Comparison of ENCODE assay signal across 8 cellular contexts in the genomic region with DNA sequence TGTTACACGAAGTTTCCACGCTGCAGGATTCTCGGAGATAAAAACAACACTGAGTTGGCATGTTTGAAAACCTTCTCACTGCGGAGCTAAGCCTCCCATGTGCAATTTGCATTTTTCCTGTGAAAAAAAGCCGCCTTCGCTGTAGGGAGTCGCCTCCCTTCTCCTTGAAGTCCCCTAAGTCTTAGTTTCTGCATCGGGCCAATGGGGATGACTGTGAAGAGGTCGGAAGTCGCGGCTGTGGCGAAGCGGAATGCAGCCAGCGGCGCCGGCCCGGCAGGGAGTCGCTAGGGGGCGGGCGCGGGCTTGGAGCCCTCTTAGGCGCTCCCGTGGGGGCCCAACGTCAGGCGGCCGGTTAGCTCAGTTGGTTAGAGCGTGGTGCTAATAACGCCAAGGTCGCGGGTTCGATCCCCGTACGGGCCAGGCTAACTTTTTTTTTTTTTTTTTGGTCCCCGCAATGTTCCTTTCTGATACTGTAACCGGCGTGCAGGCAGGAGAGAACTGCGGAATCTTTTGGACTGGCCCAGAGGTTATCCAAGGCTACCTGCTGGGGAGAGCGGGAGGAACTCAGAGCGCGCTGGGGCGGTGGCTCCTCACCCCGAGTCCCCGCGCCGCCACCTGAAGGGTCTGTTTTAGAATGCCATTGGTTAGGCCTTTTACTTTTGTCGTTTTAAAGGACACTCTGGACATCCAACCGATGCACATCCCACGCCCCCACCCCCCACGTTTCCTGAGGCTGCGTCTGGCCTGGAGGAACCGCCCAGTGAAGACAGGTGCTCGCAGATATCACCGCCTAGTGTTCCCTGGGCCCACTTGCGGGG. TPM values are rescaled to one million over a fixed set of nuclear protein-coding genes. Genes with fewer than 3 reads are reported as not detected.
A peak's percentile ranks its signal among the peaks of the same experiment; 100 is the strongest.
DNase-seq lines count a peak whose midpoint lies in the region; ATAC-seq and FAIRE-seq lines count a peak whose summit lies in the region.

No MANE protein-coding gene starts in this region.

- H3K4me3 ChIP-seq in right cardiac atrium (ENCODE audit: low read length): peak overlapping the region; percentile 58

- ATAC-seq in GM18499 (IDR thresholded peaks at IDR 0.05; ENCODE audit: insufficient read depth, unreplicated experiment): peak; percentile 37
- peak; percentile 52 for ATAC-seq in HG02938 (IDR thresholded peaks at IDR 0.05; ENCODE audit: unreplicated experiment)
- ATAC-seq in T-helper 17 cell: peak; percentile 71
- ATAC-seq in right cardiac atrium: peak; percentile 84 to 88

- DNase-seq in NCI-H1694 treated with DMSO at 0.1 percent for 48 hours (lab: John Stamatoyannopoulos, UW) (peak; percentile 97), T-helper 17 cell (peak; percentile 94 to 97 (median 95)), right cardiac atrium (peak; percentile 92 to 98 (median 97)), pulmonary artery endothelial cell (ENCODE audit: low read depth, low spot score) (peak; percentile 58), urothelium cell line (ENCODE audit: low spot score) (peak; percentile 86)

- intact Hi-C loops in right cardiac atrium (cut with DNase I): loop anchor here in 1 of 4 donors (10.0 kb wide), 1 partner anchor 232 kb away; a partner anchor contains a TSS

- no peak for FAIRE-seq in urothelium cell line (lab: Jason Lieb, UNC)

- WGBS in right cardiac atrium: 1% methylated on average over 54 of the region's 54 CpGs

- H3K27me3 ChIP-seq in right cardiac atrium (ENCODE audit: control insufficient read depth, insufficient read depth): no peaks in the 10 kb centered on the region

- peak overlapping the region; percentile 89 for H3K4me3 Mint-ChIP-seq in T-helper 17 cell

- H3K4me1 ChIP-seq in right cardiac atrium (ENCODE audit: control insufficient read depth, insufficient read depth, low read length): peaks cover 4% of the 10 kb centered on the region

- no peaks in the 10 kb centered on the region for H3K27me3 Mint-ChIP-seq in T-helper 17 cell

- peaks cover 3% of the 10 kb centered on the region for H3K36me3 Mint-ChIP-seq in T-helper 17 cell (ENCODE audit: low read depth)

- H3K27ac Mint-ChIP-seq in T-helper 17 cell: peak overlapping the region; percentile 95

- peaks cover 42% of the 10 kb centered on the region for H3K4me1 Mint-ChIP-seq in T-helper 17 cell

- no peaks in the 10 kb centered on the region for H3K9me3 ChIP-seq in T-helper 17 cell (ENCODE audit: control insufficient read depth, low read length, poor library complexity, severe bottlenecking)
- no peaks in the 10 kb centered on the region for H3K9me3 ChIP-seq in right cardiac atrium (ENCODE audit: control insufficient read depth, low read length)

- H3K27ac ChIP-seq in angular gyrus (ENCODE audit: low read depth, low read length) (peak overlapping the region; percentile 87), right cardiac atrium (ENCODE audit: low read length) (peak overlapping the region; percentile 98)

RNA-seq across cellular contexts. Expression of a gene that starts 2.6 kb away (rescaled TPM):
- 10 to 100 TPM; 17.1 to 19.5 TPM for total RNA-seq in T-helper 17 cell
- total RNA-seq in right cardiac atrium: 10 to 100 TPM in 1 of 4 donors, 1 to 10 TPM in 3; 5.7 to 11.0 (median 7.0) TPM
- 7.0 TPM for polyA plus RNA-seq in right cardiac atrium
- 6.0 and 9.2 TPM in 2 replicates for total RNA-seq in pulmonary artery endothelial cell

RNA-seq across cellular contexts. Expression of a gene that starts 12.0 kb away (rescaled TPM):
- total RNA-seq in T-helper 17 cell (1 to 10 TPM; 3.7 to 4.7 TPM), right cardiac atrium (10 to 100 TPM; 11.4 to 18.4 (median 13.5) TPM), pulmonary artery endothelial cell (5.9 and 6.1 TPM in 2 replicates)
- 13.9 TPM for polyA plus RNA-seq in right cardiac atrium

RNA-seq across cellular contexts. Expression of a gene that starts 45.7 kb away (rescaled TPM):
- total RNA-seq in T-helper 17 cell (10 to 100 TPM; 17.1 to 21.3 TPM), right cardiac atrium (10 to 100 TPM; 31.8 to 35.3 (median 33.5) TPM), pulmonary artery endothelial cell (61.3 and 62.5 TPM in 2 replicates)
- polyA plus RNA-seq in right cardiac atrium: 38.2 TPM

RNA-seq across cellular contexts. Expression of a gene that starts 45.8 kb away (rescaled TPM):
- 10 to 100 TPM in 1 of 2 donors, 1 to 10 TPM in 1; 8.4 to 16.6 TPM for total RNA-seq in T-helper 17 cell
- 10 to 100 TPM; 15.7 to 32.0 (median 24.3) TPM for total RNA-seq in right cardiac atrium
- polyA plus RNA-seq in right cardiac atrium: 10.1 TPM
- total RNA-seq in pulmonary artery endothelial cell: 11.8 and 13.4 TPM in 2 replicates

Comparison
In these comparisons a context has a peak if more than half of its experiments do, and no peak if none do; other contexts are left out.
1. Peak in every context shown above with its lines: DNase-seq, ATAC-seq, H3K4me3 ChIP-seq and H3K27ac ChIP-seq.